14 cellular contexts compared by ENCODE assay signal in genomic region chr11:37657645-37658044, GRCh38.
DNase-seq lines count a peak whose midpoint lies in the region; ATAC-seq and TF ChIP-seq lines count a peak whose summit lies in the region.
"Had no signal": no experiment of that assay in that cellular context is flagged by ENCODE, and none has a peak within 500 bp of the region (broad histone marks: within the 10 kb centered on the region; RNA-seq: fewer than 3 reads in every experiment).

No MANE protein-coding gene starts in this region.

- DNase-seq in ACHN (peak; percentile 2), HFFc6 (peak; percentile 9), SK-MEL-5 (ENCODE audit: low read depth, low spot score) (peak; percentile 34), fibroblast of pulmonary artery (ENCODE audit: low read depth) (peak; percentile 77), mucosa of descending colon (no peak), NCI-H82 (lab: John Stamatoyannopoulos, UW) (no peak), Calu3 (no peak)
- DNase-seq: activated CD4-positive, CD25-positive, alpha-beta regulatory T cell; activated naive CD4-positive, alpha-beta T cell treated with anti-CD3 and anti-CD28 coated beads, Interleukin-2, amount 50 U/mL, for 16 hours; CD8-positive, alpha-beta memory T cell; heart right ventricle; naive thymus-derived CD8-positive, alpha-beta T cell had no signal

- H3K4me3 Mint-ChIP-seq in HFFc6 (no peak overlapping the region), Calu3 (ENCODE audit: low read depth, unreplicated experiment) (no peak overlapping the region)
- H3K4me3 Mint-ChIP-seq: CD8-positive, alpha-beta memory T cell; naive thymus-derived CD8-positive, alpha-beta T cell had no signal

- H3K36me3 Mint-ChIP-seq in HFFc6 (ENCODE audit: low read depth): no peaks in the 10 kb centered on the region
- no peaks in the 10 kb centered on the region for H3K36me3 Mint-ChIP-seq in Calu3 (ENCODE audit: insufficient read depth, unreplicated experiment)
- H3K36me3 Mint-ChIP-seq: CD8-positive, alpha-beta memory T cell; naive thymus-derived CD8-positive, alpha-beta T cell had no signal

- TF ChIP-seq CTCF in HFFc6 (IDR thresholded peaks at IDR 0.05): peak; percentile 77
- peak; percentile 78 for TF ChIP-seq CTCF in fibroblast of pulmonary artery (IDR thresholded peaks at IDR 0.05; ENCODE audit: low read length, missing control alignments)
- TF ChIP-seq CTCF in mucosa of descending colon (IDR thresholded peaks at IDR 0.05): no peak
- TF ChIP-seq CTCF in Calu3 (IDR thresholded peaks at IDR 0.05; ENCODE audit: unreplicated experiment): no peak

- peaks cover 15% of the 10 kb centered on the region for H3K9me3 ChIP-seq in mucosa of descending colon
- H3K9me3 ChIP-seq: thoracic aorta had no signal

- CTCF ChIA-PET in Calu3 (lab: Charles Lee): no interaction called here

- no peaks in the 10 kb centered on the region for H3K4me1 Mint-ChIP-seq in HFFc6 (ENCODE audit: low read depth)
- H3K4me1 Mint-ChIP-seq in Calu3 (ENCODE audit: low read depth, unreplicated experiment): no peaks in the 10 kb centered on the region
- H3K4me1 Mint-ChIP-seq: CD8-positive, alpha-beta memory T cell; naive thymus-derived CD8-positive, alpha-beta T cell had no signal

- intact Hi-C loops in mucosa of descending colon (cut with DNase I, micrococcal nuclease) (no loop called here), Calu3 (cut with micrococcal nuclease; ENCODE audit: unreplicated experiment) (loop anchor here (1.0 to 10.0 kb wide), 2 partner anchors 287 to 1134 kb away; no protein-coding TSS in a partner anchor)

- no peaks in the 10 kb centered on the region for H3K36me3 ChIP-seq in mucosa of descending colon (ENCODE audit: low read depth)
- H3K36me3 ChIP-seq: heart right ventricle, thoracic aorta had no signal

- in situ Hi-C loops in ACHN (cut with HindIII; ENCODE audit: low pct_ligation_motif_present, low pct_unique_long_range_greater_than_20kb, low sequenced_read_pairs) (no loop called here), SK-MEL-5 (cut with HindIII; ENCODE audit: low pct_unique_long_range_greater_than_20kb, low sequenced_read_pairs) (no loop called here)

- H3K4me1 ChIP-seq in mucosa of descending colon (ENCODE audit: low read depth): no peaks in the 10 kb centered on the region
- H3K4me1 ChIP-seq: heart right ventricle had no signal

- no peak overlapping the region for H3K27ac Mint-ChIP-seq in HFFc6
- H3K27ac Mint-ChIP-seq in Calu3 (ENCODE audit: unreplicated experiment): no peak overlapping the region
- H3K27ac Mint-ChIP-seq: CD8-positive, alpha-beta memory T cell; naive thymus-derived CD8-positive, alpha-beta T cell had no signal

- ATAC-seq in HG02642 (IDR thresholded peaks at IDR 0.05; ENCODE audit: poor library complexity, unreplicated experiment): no peak
- ATAC-seq in mucosa of descending colon: no peak
- ATAC-seq: heart right ventricle; naive thymus-derived CD8-positive, alpha-beta T cell had no signal

- H3K9me3 Mint-ChIP-seq in HFFc6 (peaks cover 5% of the 10 kb centered on the region; the same call in 1 of the 2 replicates), Calu3 (ENCODE audit: low read depth, unreplicated experiment) (peaks cover 2% of the 10 kb centered on the region)

- no TSS peak for BruUV-seq in Calu3 (replicated peaks; lab: Mats Ljungman, UMichigan)

- no peaks in the 10 kb centered on the region for H3K27me3 Mint-ChIP-seq in HFFc6 (ENCODE audit: insufficient read depth)
- H3K27me3 Mint-ChIP-seq in Calu3 (ENCODE audit: unreplicated experiment): no peaks in the 10 kb centered on the region
- H3K27me3 Mint-ChIP-seq: CD8-positive, alpha-beta memory T cell; naive thymus-derived CD8-positive, alpha-beta T cell had no signal

- H3K4me3 ChIP-seq in fibroblast of pulmonary artery (replicated peaks; ENCODE audit: low read depth, low read length) (no peak overlapping the region), mucosa of descending colon (no peak overlapping the region)
- H3K4me3 ChIP-seq: heart right ventricle, thoracic aorta had no signal

Comparison
In these comparisons a context has a peak if more than half of its experiments do, and no peak if none do; other contexts are left out.
1. DNase-seq: peak in ACHN (single experiment), HFFc6 (single experiment), SK-MEL-5 (single experiment) and fibroblast of pulmonary artery (single experiment); none in mucosa of descending colon (0 of 3), NCI-H82 (single experiment) and Calu3 (single experiment).
2. CTCF ChIP-seq: peak in HFFc6 (single experiment) and fibroblast of pulmonary artery (single experiment); none in mucosa of descending colon (single experiment) and Calu3 (single experiment).